In genomic region chr3:113746069-113746954, GRCh38 we compare ENCODE assay signal across 8 cellular contexts. TPM values are rescaled to one million over a fixed set of nuclear protein-coding genes. Genes with fewer than 3 reads are reported as not detected.
A peak's percentile ranks its signal among the peaks of the same experiment; 100 is the strongest.
DNase-seq lines count a peak whose midpoint lies in the region; ATAC-seq lines count a peak whose summit lies in the region.

TSS of gene NAA50 (minus strand) at chr3:113746249. CDS start at chr3:113745949, 300 bp downstream.

- ATAC-seq in HG02588 (IDR thresholded peaks at IDR 0.05; ENCODE audit: unreplicated experiment) = peak; percentile 47

- H3K27me3 Mint-ChIP-seq in activated naive CD8-positive, alpha-beta T cell = no peaks in the 10 kb centered on the region

- H3K9me3 Mint-ChIP-seq in activated naive CD8-positive, alpha-beta T cell (ENCODE audit: low read depth) = no peaks in the 10 kb centered on the region

- H3K36me3 Mint-ChIP-seq in activated naive CD8-positive, alpha-beta T cell = peaks cover 5% of the 10 kb centered on the region

- H3K4me1 Mint-ChIP-seq in activated naive CD8-positive, alpha-beta T cell (ENCODE audit: low read depth) = peaks cover 63% of the 10 kb centered on the region

- DNase-seq in GM04503 (ENCODE audit: low read depth) (peak; percentile 73), NCI-H1105 (lab: John Stamatoyannopoulos, UW) (peak; percentile 92), SKM-1 treated with dmso at 0.1 percent for 144 hours (lab: John Stamatoyannopoulos, UW; ENCODE audit: unreplicated experiment) (peak; percentile 91), glomerular endothelial cell (ENCODE audit: extremely low read depth, low read depth, low spot score) (peak; percentile 87), occipital lobe (lab: John Stamatoyannopoulos, UW) (peak; percentile 89)

- H3K27ac ChIP-seq in temporal lobe (ENCODE audit: low read depth, low read length) = peak within 1 kb of the TSS; percentile 100

- H3K27ac Mint-ChIP-seq in activated naive CD8-positive, alpha-beta T cell = peak within 1 kb of the TSS; percentile 100

- H3K4me3 Mint-ChIP-seq in activated naive CD8-positive, alpha-beta T cell = peak within 1 kb of the TSS; percentile 95

RNA-seq across cellular contexts. Expression of gene NAA50, which starts in this region (rescaled TPM):
- total RNA-seq in glomerular endothelial cell (121 and 122 TPM in 2 replicates), occipital lobe (86.4 TPM), temporal lobe (47.7 TPM)

Comparison
In these comparisons a context has a peak if more than half of its experiments do, and no peak if none do; other contexts are left out.
1. Peak in every context shown above with its lines: DNase-seq, ATAC-seq and H3K27ac ChIP-seq.